Comparison of ENCODE assay signal across 8 cellular contexts in the genomic region with DNA sequence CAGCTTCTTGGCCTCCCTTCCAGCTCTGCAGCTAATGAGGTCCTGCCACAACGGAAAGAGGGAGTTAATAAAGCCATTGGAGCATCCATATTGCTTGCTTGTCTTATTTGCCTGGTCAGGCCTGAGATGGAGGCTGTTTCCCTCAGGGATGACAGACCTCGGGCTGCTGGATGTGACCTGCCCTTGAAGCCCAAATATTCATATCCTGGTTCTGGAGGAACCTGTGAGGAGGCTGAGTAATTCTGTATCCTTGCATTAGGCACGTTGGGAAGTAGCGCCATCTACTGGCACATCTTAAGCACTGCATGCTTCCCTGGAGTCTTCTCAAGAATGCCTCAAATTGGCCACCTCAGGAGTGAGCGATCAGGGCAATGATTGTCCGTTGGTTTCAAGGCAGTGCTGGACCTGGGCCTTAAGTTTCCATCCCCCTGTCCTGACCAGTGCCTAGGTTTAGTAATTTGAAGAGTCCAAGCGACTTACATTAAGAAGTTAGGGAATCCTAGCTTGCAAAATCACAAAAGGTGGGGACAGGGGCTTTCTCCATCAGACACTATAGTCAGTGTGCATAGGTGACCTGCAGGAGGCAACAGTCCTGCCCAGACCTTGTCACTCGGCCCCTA. TPM values are rescaled to one million over a fixed set of nuclear protein-coding genes. Genes with fewer than 3 reads are reported as not detected.
A peak's percentile ranks its signal among the peaks of the same experiment; 100 is the strongest.
DNase-seq lines count a peak whose midpoint lies in the region; ATAC-seq and TF ChIP-seq lines count a peak whose summit lies in the region.

No MANE protein-coding gene starts in this region.

- peaks cover 28% of the 10 kb centered on the region for H3K36me3 Mint-ChIP-seq in activated CD8-positive, alpha-beta T cell treated with anti-CD3 and anti-CD28 coated beads, Interleukin-2, amount 10 ng/mL, durations not matched to agents 7 days and 5 days (ENCODE audit: low read depth)
- peaks cover 10% of the 10 kb centered on the region for H3K36me3 Mint-ChIP-seq in effector memory CD8-positive, alpha-beta T cell (ENCODE audit: insufficient read depth)

- POLR2A ChIA-PET in activated CD8-positive, alpha-beta T cell treated with anti-CD3 and anti-CD28 coated beads, Interleukin-2, amount 10 ng/mL, durations not matched to agents 7 days and 5 days (lab: Charles Lee): interaction anchor here (1.1 to 4.7 kb wide), 4 partner anchors 15 to 57 kb away, joined by 3 to 39 read pairs (median 7); partner anchors contain the start of gene PRDX1

- CTCF ChIA-PET in activated CD8-positive, alpha-beta T cell treated with anti-CD3 and anti-CD28 coated beads, Interleukin-2, amount 10 ng/mL, durations not matched to agents 7 days and 5 days (lab: Charles Lee): interaction anchor here (0.5 to 9.6 kb wide), 28 partner anchors 11 to 578 kb away, joined by 3 to 194 read pairs (median 4); partner anchors contain the start of genes AKR1A1, MUTYH, NASP and PRDX1

- no peak overlapping the region for H3K4me3 ChIP-seq in GM06990 (replicated peaks; ENCODE audit: low read depth, low read length)

- no peaks in the 10 kb centered on the region for H3K4me1 Mint-ChIP-seq in activated CD8-positive, alpha-beta T cell treated with anti-CD3 and anti-CD28 coated beads, Interleukin-2, amount 10 ng/mL, durations not matched to agents 7 days and 5 days (ENCODE audit: low read depth)
- no peaks in the 10 kb centered on the region for H3K4me1 Mint-ChIP-seq in effector memory CD8-positive, alpha-beta T cell (ENCODE audit: low read depth in 2 of 2)

- ATAC-seq in HG03439 (IDR thresholded peaks at IDR 0.05; ENCODE audit: unreplicated experiment) (peak; percentile 71), GM18858 (IDR thresholded peaks at IDR 0.05; ENCODE audit: unreplicated experiment) (no peak)
- ATAC-seq in activated CD8-positive, alpha-beta T cell treated with anti-CD3 and anti-CD28 coated beads, Interleukin-2, amount 10 ng/mL, durations not matched to agents 7 days and 5 days: peak; percentile 90
- peak; percentile 99 for ATAC-seq in effector memory CD8-positive, alpha-beta T cell (replicated peaks)

- no peak overlapping the region for H3K27ac Mint-ChIP-seq in activated CD8-positive, alpha-beta T cell treated with anti-CD3 and anti-CD28 coated beads, Interleukin-2, amount 10 ng/mL, durations not matched to agents 7 days and 5 days
- H3K27ac Mint-ChIP-seq in effector memory CD8-positive, alpha-beta T cell: peak overlapping the region; percentile 29 to 64

- DNase-seq in GM06990 (ENCODE audit: extremely low read depth, insufficient read length) (peak; percentile 35), NCI-H82 (lab: John Stamatoyannopoulos, UW) (peak; percentile 85), midbrain (lab: John Stamatoyannopoulos, UW) (peak; percentile 80)
- DNase-seq in activated CD8-positive, alpha-beta T cell treated with anti-CD3 and anti-CD28 coated beads, Interleukin-2, amount 10 ng/mL, durations not matched to agents 7 days and 5 days: peak; percentile 83
- peak; percentile 66 to 71 (median 70) for DNase-seq in effector memory CD8-positive, alpha-beta T cell
- peak; percentile 53 to 55 for DNase-seq in stimulated activated CD8-positive, alpha-beta memory T cell treated with anti-CD3 and anti-CD28 coated beads, Interleukin-4, amount 100 ng/mL, for 1 hour (ENCODE audit: low read depth in 2 of 2, low spot score in 1 of 2)

- H3K4me3 Mint-ChIP-seq in activated CD8-positive, alpha-beta T cell treated with anti-CD3 and anti-CD28 coated beads, Interleukin-2, amount 10 ng/mL, durations not matched to agents 7 days and 5 days: no peak overlapping the region
- H3K4me3 Mint-ChIP-seq in effector memory CD8-positive, alpha-beta T cell: no peak overlapping the region

- TF ChIP-seq CTCF in GM06990 (IDR thresholded peaks at IDR 0.05; ENCODE audit: insufficient read depth, low read length, poor library complexity, severe bottlenecking): peak; percentile 93

- H3K9me3 Mint-ChIP-seq in activated CD8-positive, alpha-beta T cell treated with anti-CD3 and anti-CD28 coated beads, Interleukin-2, amount 10 ng/mL, durations not matched to agents 7 days and 5 days (ENCODE audit: insufficient read depth): no peaks in the 10 kb centered on the region
- no peaks in the 10 kb centered on the region for H3K9me3 Mint-ChIP-seq in effector memory CD8-positive, alpha-beta T cell

- no peaks in the 10 kb centered on the region for H3K27me3 Mint-ChIP-seq in activated CD8-positive, alpha-beta T cell treated with anti-CD3 and anti-CD28 coated beads, Interleukin-2, amount 10 ng/mL, durations not matched to agents 7 days and 5 days (ENCODE audit: low read depth)
- no peaks in the 10 kb centered on the region for H3K27me3 Mint-ChIP-seq in effector memory CD8-positive, alpha-beta T cell

- no peaks in the 10 kb centered on the region for H3K27me3 ChIP-seq in GM06990 (replicated peaks; ENCODE audit: control insufficient read depth, insufficient read depth, low read length)

- H3K36me3 ChIP-seq in GM06990 (ENCODE audit: control insufficient read depth, insufficient read depth, low read length): peaks cover 35% of the 10 kb centered on the region

RNA-seq across cellular contexts. Expression of gene NASP, which starts 13.8 kb away (rescaled TPM):
- 100 to 1,000 TPM; 230 to 233 TPM for total RNA-seq in activated CD8-positive, alpha-beta T cell treated with anti-CD3 and anti-CD28 coated beads, Interleukin-2, amount 10 ng/mL, durations not matched to agents 7 days and 5 days

RNA-seq across cellular contexts. Expression of gene AKR1A1, which starts 19.4 kb away (rescaled TPM):
- 100 to 1,000 TPM; 150 to 152 TPM for total RNA-seq in activated CD8-positive, alpha-beta T cell treated with anti-CD3 and anti-CD28 coated beads, Interleukin-2, amount 10 ng/mL, durations not matched to agents 7 days and 5 days

RNA-seq across cellular contexts. Expression of gene PRDX1, which starts 48.4 kb away (rescaled TPM):
- total RNA-seq in activated CD8-positive, alpha-beta T cell treated with anti-CD3 and anti-CD28 coated beads, Interleukin-2, amount 10 ng/mL, durations not matched to agents 7 days and 5 days: 100 to 1,000 TPM; 250 to 251 TPM

RNA-seq across cellular contexts. Expression of gene CCDC17, which starts 53.8 kb away (rescaled TPM):
- 1 to 10 TPM; 2.5 to 2.6 TPM for total RNA-seq in activated CD8-positive, alpha-beta T cell treated with anti-CD3 and anti-CD28 coated beads, Interleukin-2, amount 10 ng/mL, durations not matched to agents 7 days and 5 days

Comparison
In these comparisons a context has a peak if more than half of its experiments do, and no peak if none do; other contexts are left out.
1. DNase-seq: peak in every context shown above with its lines; median percentile 85 in NCI-H82; 83 in activated CD8-positive, alpha-beta T cell treated with anti-CD3 and anti-CD28 coated beads, Interleukin-2, amount 10 ng/mL, durations not matched to agents 7 days and 5 days; 80 in midbrain; 70 in effector memory CD8-positive, alpha-beta T cell; 54 in stimulated activated CD8-positive, alpha-beta memory T cell treated with anti-CD3 and anti-CD28 coated beads, Interleukin-4, amount 100 ng/mL, for 1 hour; 35 in GM06990.